8 cellular contexts compared by ENCODE assay signal in the genomic region with DNA sequence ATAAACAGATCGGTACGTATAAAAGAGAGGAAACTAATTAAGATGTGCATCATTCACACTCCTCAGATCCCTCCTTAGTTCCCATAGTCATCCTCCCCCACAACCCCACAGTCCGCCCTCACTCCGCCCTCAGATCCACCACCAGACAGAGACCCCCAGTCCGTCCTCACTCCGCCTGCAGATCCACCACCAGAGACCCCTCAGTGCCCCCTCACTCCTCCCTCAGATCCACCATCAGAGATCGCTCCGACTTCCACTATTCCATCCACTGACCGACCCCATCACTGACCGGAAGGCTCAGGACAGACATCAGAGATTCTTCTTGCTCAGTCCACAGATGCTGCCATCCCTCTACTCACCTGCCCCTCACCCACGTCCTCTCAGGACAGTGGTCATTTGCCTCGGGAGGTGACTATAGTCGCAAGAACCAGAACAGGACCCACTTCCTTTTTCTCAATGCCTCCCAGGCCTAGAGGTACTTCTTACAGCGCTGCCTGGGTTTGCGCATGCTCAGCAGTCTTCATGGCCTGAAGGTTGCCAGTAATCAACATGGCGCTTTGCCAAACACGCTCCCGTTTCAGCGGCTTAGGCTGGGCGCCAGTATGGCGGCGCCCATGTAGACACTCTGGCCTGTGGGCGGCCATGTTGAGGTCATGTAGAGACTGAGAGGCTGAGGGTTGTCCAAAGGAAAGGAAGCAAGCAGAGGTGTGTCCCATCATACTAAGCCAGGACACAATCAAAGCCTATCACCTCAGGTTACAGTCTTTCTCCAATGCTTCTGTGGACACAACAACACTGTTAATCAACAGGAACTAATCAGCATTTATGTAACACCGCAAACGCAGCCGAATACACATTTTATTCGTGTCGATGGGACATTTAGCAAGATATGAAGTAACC. TPM values are rescaled to one million over a fixed set of nuclear protein-coding genes. Genes with fewer than 3 reads are reported as not detected.
A peak's percentile ranks its signal among the peaks of the same experiment; 100 is the strongest.
DNase-seq lines count a peak whose midpoint lies in the region; TF ChIP-seq lines count a peak whose summit lies in the region.

A gene (minus strand): TSS at position 508 of the 900 bp plus-strand sequence. CDS start 3,009 bp downstream, outside the sequence.

- in situ Hi-C loops in SK-MEL-5 (cut with HindIII; ENCODE audit: low pct_unique_long_range_greater_than_20kb, low sequenced_read_pairs): no loop called here

- POLR2A ChIA-PET in HEK293T (lab: Yijun Ruan, JAX): no interaction called here

- no peaks in the 10 kb centered on the region for H3K9me3 Mint-ChIP-seq in activated naive CD4-positive, alpha-beta T cell treated with anti-CD3 and anti-CD28 coated beads for 36 hours

- DNase-seq in GF-D8 (lab: John Stamatoyannopoulos, UW): peak; percentile 96
- DNase-seq in HEK293T (ENCODE audit: extremely low spot score): peak; percentile 93
- DNase-seq in MV-4-11 (lab: John Stamatoyannopoulos, UW): peak; percentile 99
- DNase-seq in SK-MEL-5 (ENCODE audit: low read depth, low spot score): peak; percentile 98
- peak; percentile 99 for DNase-seq in activated naive CD4-positive, alpha-beta T cell treated with anti-CD3 and anti-CD28 coated beads for 36 hours
- DNase-seq in germinal center (ENCODE audit: low spot score): peak; percentile 95
- DNase-seq in non-pigmented ciliary epithelial cell (ENCODE audit: low read depth): peak; percentile 93
- peak; percentile 99 for DNase-seq in superior temporal gyrus (ENCODE audit: extremely low spot score)

- H3K27ac Mint-ChIP-seq in activated naive CD4-positive, alpha-beta T cell treated with anti-CD3 and anti-CD28 coated beads for 36 hours: peak within 1 kb of the TSS; percentile 94

- intact Hi-C loops in activated naive CD4-positive, alpha-beta T cell treated with anti-CD3 and anti-CD28 coated beads for 36 hours (cut with micrococcal nuclease): loop anchor here (1.0 to 5.0 kb wide), 10 partner anchors 55 to 760 kb away; a partner anchor contains a TSS

- H3K4me3 Mint-ChIP-seq in activated naive CD4-positive, alpha-beta T cell treated with anti-CD3 and anti-CD28 coated beads for 36 hours: peak within 1 kb of the TSS; percentile 87

- CTCF ChIA-PET in HEK293T (lab: Yijun Ruan, JAX): no interaction called here
- CTCF ChIA-PET in activated naive CD4-positive, alpha-beta T cell treated with anti-CD3 and anti-CD28 coated beads for 36 hours (lab: Charles Lee): interaction anchor here (0.6 to 0.8 kb wide), 2 partner anchors 13 to 79 kb away, joined by 3 read pairs; no protein-coding TSS in a partner anchor

- no peaks in the 10 kb centered on the region for H3K27me3 Mint-ChIP-seq in activated naive CD4-positive, alpha-beta T cell treated with anti-CD3 and anti-CD28 coated beads for 36 hours (ENCODE audit: low read depth)

- H3K4me1 Mint-ChIP-seq in activated naive CD4-positive, alpha-beta T cell treated with anti-CD3 and anti-CD28 coated beads for 36 hours (ENCODE audit: low read depth): peaks cover 40% of the 10 kb centered on the region

- peaks cover 13% of the 10 kb centered on the region for H3K36me3 Mint-ChIP-seq in activated naive CD4-positive, alpha-beta T cell treated with anti-CD3 and anti-CD28 coated beads for 36 hours (ENCODE audit: low read depth)

TF ChIP-seq in HEK293T, 16 proteins besides CTCF, POLR2A, EP300 and RAD21:
- TF ChIP-seq SUZ12 (IDR thresholded peaks at IDR 0.05): no peak
- TF ChIP-seq, protein P1, sequence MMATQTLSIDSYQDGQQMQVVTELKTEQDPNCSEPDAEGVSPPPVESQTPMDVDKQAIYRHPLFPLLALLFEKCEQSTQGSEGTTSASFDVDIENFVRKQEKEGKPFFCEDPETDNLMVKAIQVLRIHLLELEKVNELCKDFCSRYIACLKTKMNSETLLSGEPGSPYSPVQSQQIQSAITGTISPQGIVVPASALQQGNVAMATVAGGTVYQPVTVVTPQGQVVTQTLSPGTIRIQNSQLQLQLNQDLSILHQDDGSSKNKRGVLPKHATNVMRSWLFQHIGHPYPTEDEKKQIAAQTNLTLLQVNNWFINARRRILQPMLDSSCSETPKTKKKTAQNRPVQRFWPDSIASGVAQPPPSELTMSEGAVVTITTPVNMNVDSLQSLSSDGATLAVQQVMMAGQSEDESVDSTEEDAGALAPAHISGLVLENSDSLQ (IDR thresholded peaks at IDR 0.05): no peak
- TF ChIP-seq ARNT (IDR thresholded peaks at IDR 0.05): no peak
- TF ChIP-seq ZNF384 (IDR thresholded peaks at IDR 0.05): no peak
- no peak for TF ChIP-seq HDGF (IDR thresholded peaks at IDR 0.05; ENCODE audit: borderline replicate concordance)
- TF ChIP-seq FOXK2 (IDR thresholded peaks at IDR 0.05): no peak
- TF ChIP-seq L3MBTL2 (conservative IDR thresholded peaks at IDR 0.05): no peak
- TF ChIP-seq FOXM1 (IDR thresholded peaks at IDR 0.05; ENCODE audit: borderline replicate concordance): no peak
- TF ChIP-seq BHLHE40 (IDR thresholded peaks at IDR 0.05; ENCODE audit: borderline replicate concordance): no peak
- no peak for TF ChIP-seq NFRKB (IDR thresholded peaks at IDR 0.05)
- no peak for TF ChIP-seq ELF4 (IDR thresholded peaks at IDR 0.05)
- TF ChIP-seq SP1 (IDR thresholded peaks at IDR 0.05): no peak
- TF ChIP-seq TARDBP (IDR thresholded peaks at IDR 0.05): no peak
- TF ChIP-seq LEF1 (IDR thresholded peaks at IDR 0.05; ENCODE audit: borderline replicate concordance): no peak
- no peak for TF ChIP-seq CTBP1 (IDR thresholded peaks at IDR 0.05; ENCODE audit: borderline replicate concordance)
- no peak for TF ChIP-seq FOXA1 (IDR thresholded peaks at IDR 0.05)

RNA-seq across cellular contexts. Expression of the gene that starts here (rescaled TPM):
- 8.3 and 9.9 TPM in 2 replicates for total RNA-seq in SK-MEL-5 (2014; rRNA removed; shearing (Covaris generic))
- 2.3 and 2.4 TPM in 2 replicates for polyA plus RNA-seq in SK-MEL-5 (2015; cell fraction: cytosol; rRNA removed)
- 4.4 and 5.8 TPM in 2 replicates for polyA plus RNA-seq in SK-MEL-5 (2015; cell fraction: nucleus; rRNA removed)
- total RNA-seq in activated naive CD4-positive, alpha-beta T cell treated with anti-CD3 and anti-CD28 coated beads for 36 hours: 1 to 10 TPM; 5.8 to 6.5 TPM

Comparison
In these comparisons a context has a peak if more than half of its experiments do, and no peak if none do; other contexts are left out.
1. Peak in every context shown above with its lines: DNase-seq.